Comparison of ENCODE assay signal across 9 cellular contexts in the genomic region with DNA sequence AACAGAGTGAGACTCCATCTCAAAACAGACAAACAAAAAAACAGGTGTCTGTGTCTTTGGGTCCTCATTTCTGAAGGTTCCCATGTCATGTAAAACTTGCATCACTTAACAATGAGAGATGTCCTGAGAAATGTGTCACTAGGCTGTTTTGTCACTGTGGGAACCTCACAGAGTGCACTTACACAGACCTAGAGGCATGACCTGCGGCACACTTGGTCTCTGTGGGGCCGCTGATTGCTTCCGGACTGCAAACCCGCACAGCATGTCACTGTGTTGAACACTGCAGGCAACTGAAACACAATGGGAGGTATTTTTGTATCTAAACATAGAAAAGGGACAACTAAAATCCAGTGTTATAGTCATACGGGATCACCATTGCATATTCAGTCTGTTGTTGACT. TPM values are rescaled to one million over a fixed set of nuclear protein-coding genes. Genes with fewer than 3 reads are reported as not detected.
DNase-seq lines count a peak whose midpoint lies in the region; ATAC-seq and TF ChIP-seq lines count a peak whose summit lies in the region.
"Had no signal": no experiment of that assay in that cellular context is flagged by ENCODE, and none has a peak within 500 bp of the region (broad histone marks: within the 10 kb centered on the region; RNA-seq: fewer than 3 reads in every experiment).

No MANE protein-coding gene starts in this region.

- H3K4me3 ChIP-seq in DOHH2 (ENCODE audit: low read length) (peak overlapping the region; percentile 70), endodermal cell (ENCODE audit: low read length) (no peak overlapping the region)

- no peak overlapping the region for H3K9ac ChIP-seq in endodermal cell (ENCODE audit: extremely low read depth, low read length, poor library complexity, severe bottlenecking)

- H3K79me2 ChIP-seq in DOHH2 (ENCODE audit: control insufficient read depth, low read length), result no peaks in the 10 kb centered on the region

- H3K9me3 ChIP-seq in DOHH2 (ENCODE audit: control insufficient read depth, insufficient read depth, low read length) (no peaks in the 10 kb centered on the region), endodermal cell (ENCODE audit: control insufficient read depth, low read length) (no peaks in the 10 kb centered on the region)

- H3K36me3 ChIP-seq in DOHH2 (ENCODE audit: control insufficient read depth, low read length) (no peaks in the 10 kb centered on the region), endodermal cell (ENCODE audit: control insufficient read depth, insufficient read depth, low read length) (no peaks in the 10 kb centered on the region)

- H3K27me3 ChIP-seq in DOHH2 (ENCODE audit: control insufficient read depth, low read length) (peaks cover 6% of the 10 kb centered on the region; the same call in 1 of the 2 replicates), endodermal cell (ENCODE audit: control insufficient read depth, insufficient read depth, low read length, poor library complexity, severe bottlenecking) (no peaks in the 10 kb centered on the region)

- no peaks in the 10 kb centered on the region for H3K9me3 Mint-ChIP-seq in endodermal cell

- H3K4me1 Mint-ChIP-seq in endodermal cell, result peaks cover 9% of the 10 kb centered on the region

- peak; percentile 79 for ATAC-seq in GM19438 (IDR thresholded peaks at IDR 0.05; ENCODE audit: low read depth, unreplicated experiment)
- ATAC-seq in HG03097 (IDR thresholded peaks at IDR 0.05; ENCODE audit: low FRiP score, unreplicated experiment), result no peak

- peaks cover 13% of the 10 kb centered on the region for H3K4me1 ChIP-seq in DOHH2 (ENCODE audit: control insufficient read depth, low read length)
- no peaks in the 10 kb centered on the region for H3K4me1 ChIP-seq in endodermal cell (ENCODE audit: control insufficient read depth, insufficient read depth, low read length)

- no peaks in the 10 kb centered on the region for H3F3A ChIP-seq in DOHH2 (ENCODE audit: control insufficient read depth, insufficient read depth)

- WGBS in endodermal cell (ENCODE audit: insufficient coverage in 1 of 2, insufficient read length in 1 of 2), 2 experiments, result 83 to 91% methylated on average over 1 to 5 of the region's 5 CpGs

- no peak overlapping the region for H3K27ac Mint-ChIP-seq in endodermal cell

- peaks cover 9% of the 10 kb centered on the region for H3K27me3 Mint-ChIP-seq in endodermal cell (ENCODE audit: insufficient read depth)

- peak overlapping the region; percentile 51 for H3K4me3 Mint-ChIP-seq in endodermal cell

- no peaks in the 10 kb centered on the region for H4K20me1 ChIP-seq in DOHH2 (ENCODE audit: control insufficient read depth, insufficient read depth, low read depth, low read length)

- H3K4me2 ChIP-seq in DOHH2 (ENCODE audit: low read length), result peak overlapping the region; percentile 82

- no peaks in the 10 kb centered on the region for H3K9me2 ChIP-seq in DOHH2 (replicated peaks; ENCODE audit: control insufficient read depth, low read length)

- DNase-seq in M059J (ENCODE audit: low read depth) (peak; percentile 19), endodermal cell (peak; percentile 38), AG08395 (ENCODE audit: low spot score) (no peak), caudate nucleus (lab: John Stamatoyannopoulos, UW) (no peak)
- DNase-seq in stimulated activated CD4-positive, alpha-beta T cell treated with anti-CD3 and anti-CD28 coated beads, Interleukin-4, amount 100 ng/mL, for 1 hour, result no peak
- DNase-seq: MM.1S had no signal

- H3K36me3 Mint-ChIP-seq in endodermal cell (ENCODE audit: low read depth), result no peaks in the 10 kb centered on the region

- H3K27ac ChIP-seq in DOHH2 (ENCODE audit: low read depth, low read length) (no peak overlapping the region), endodermal cell (ENCODE audit: low read depth, low read length) (no peak overlapping the region), caudate nucleus (ENCODE audit: low read depth, low read length) (no peak overlapping the region)

- TF ChIP-seq CTCF in DOHH2 (IDR thresholded peaks at IDR 0.05; ENCODE audit: low read depth, low read length, poor library complexity, severe bottlenecking) (no peak), endodermal cell (conservative IDR thresholded peaks at IDR 0.05) (no peak)

RNA-seq across cellular contexts. Expression of a gene that starts 42.3 kb away (rescaled TPM):
- total RNA-seq in M059J (2014; rRNA removed; shearing (Covaris generic)), result 27.3 and 42.7 TPM in 2 replicates
- total RNA-seq in endodermal cell, result 10 to 100 TPM; 21.2 to 21.8 TPM
- polyA plus RNA-seq in endodermal cell (2013, experiment 1 of 2), result 20.7 TPM
- polyA plus RNA-seq in endodermal cell (2013, experiment 2 of 2), result 18.7 TPM

Comparison
In these comparisons a context has a peak if more than half of its experiments do, and no peak if none do; other contexts are left out.
1. DNase-seq: peak in M059J (single experiment) and endodermal cell (single experiment); none in AG08395 (single experiment), caudate nucleus (0 of 61) and stimulated activated CD4-positive, alpha-beta T cell treated with anti-CD3 and anti-CD28 coated beads, Interleukin-4, amount 100 ng/mL, for 1 hour (single experiment).